Comparison of ENCODE assay signal across 1 cellular context in genomic region chr4:139834210-139834609, GRCh38.
A peak's percentile ranks its signal among the peaks of the same experiment; 100 is the strongest.
TF ChIP-seq lines count a peak whose summit lies in the region.

No MANE protein-coding gene starts in this region.

TF ChIP-seq in H1, 55 proteins besides CTCF, POLR2A, EP300 and RAD21:
- TF ChIP-seq KDM1A (IDR thresholded peaks at IDR 0.05; ENCODE audit: borderline replicate concordance, low read length) (peak; percentile 57; the same call in 1 of the 2 replicates), NANOG (IDR thresholded peaks at IDR 0.05; ENCODE audit: insufficient read depth, low read depth, low read length, poor library complexity, severe bottlenecking) (no peak), EGR1 (IDR thresholded peaks at IDR 0.05; ENCODE audit: borderline replicate concordance, low read depth, low read length) (peak; percentile 88)
